8 cellular contexts compared by ENCODE assay signal in the genomic region with DNA sequence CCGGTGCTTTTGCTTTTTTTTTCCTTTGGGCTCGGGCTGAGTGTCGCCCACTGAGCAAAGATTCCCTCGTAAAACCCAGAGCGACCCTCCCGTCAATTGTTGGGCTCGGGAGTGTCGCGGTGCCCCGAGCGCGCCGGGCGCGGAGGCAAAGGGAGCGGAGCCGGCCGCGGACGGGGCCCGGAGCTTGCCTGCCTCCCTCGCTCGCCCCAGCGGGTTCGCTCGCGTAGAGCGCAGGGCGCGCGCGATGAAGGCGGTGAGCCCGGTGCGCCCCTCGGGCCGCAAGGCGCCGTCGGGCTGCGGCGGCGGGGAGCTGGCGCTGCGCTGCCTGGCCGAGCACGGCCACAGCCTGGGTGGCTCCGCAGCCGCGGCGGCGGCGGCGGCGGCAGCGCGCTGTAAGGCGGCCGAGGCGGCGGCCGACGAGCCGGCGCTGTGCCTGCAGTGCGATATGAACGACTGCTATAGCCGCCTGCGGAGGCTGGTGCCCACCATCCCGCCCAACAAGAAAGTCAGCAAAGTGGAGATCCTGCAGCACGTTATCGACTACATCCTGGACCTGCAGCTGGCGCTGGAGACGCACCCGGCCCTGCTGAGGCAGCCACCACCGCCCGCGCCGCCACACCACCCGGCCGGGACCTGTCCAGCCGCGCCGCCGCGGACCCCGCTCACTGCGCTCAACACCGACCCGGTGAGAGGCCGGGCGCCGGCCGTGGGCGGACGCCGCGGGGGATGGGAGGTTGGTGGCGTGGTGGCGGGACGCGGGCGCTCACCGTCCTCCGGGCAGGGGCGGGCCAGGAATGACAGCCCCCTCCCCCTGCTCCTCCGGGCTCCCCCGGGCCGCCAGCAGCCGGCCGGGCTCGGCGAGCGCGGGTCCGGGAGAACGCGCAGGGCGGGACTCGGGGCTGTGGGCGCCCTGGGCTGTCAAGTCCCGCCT. TPM values are rescaled to one million over a fixed set of nuclear protein-coding genes. Genes with fewer than 3 reads are reported as not detected.
A peak's percentile ranks its signal among the peaks of the same experiment; 100 is the strongest.
DNase-seq lines count a peak whose midpoint lies in the region; ATAC-seq, FAIRE-seq and TF ChIP-seq lines count a peak whose summit lies in the region.

No MANE protein-coding gene starts in this region.

- H4K20me1 ChIP-seq in astrocyte (ENCODE audit: insufficient read depth, low read length), result peaks cover 16% of the 10 kb centered on the region

- peak overlapping the region; percentile 70 for H2AFZ ChIP-seq in astrocyte (ENCODE audit: low read depth, low read length)

- H3K27me3 ChIP-seq in astrocyte (ENCODE audit: insufficient read depth, low read length), result no peaks in the 10 kb centered on the region
- no peaks in the 10 kb centered on the region for H3K27me3 ChIP-seq in stomach smooth muscle (ENCODE audit: control insufficient read depth in 1 of 2, insufficient read depth in 2 of 2, low read length in 2 of 2)
- H3K27me3 ChIP-seq in CD8-positive, alpha-beta T cell (ENCODE audit: insufficient read depth, low read length), result peaks cover 15% of the 10 kb centered on the region

- DNase-seq in NCI-H2081 (lab: John Stamatoyannopoulos, UW), result peak; percentile 51 to 61
- DNase-seq in NCI-H2081 treated with DMSO at 0.1 percent for 48 hours (lab: John Stamatoyannopoulos, UW), result no peak
- DNase-seq in astrocyte (ENCODE audit: low read depth), result peak; percentile 37
- no peak for DNase-seq in CD8-positive, alpha-beta T cell
- no peak for DNase-seq in NCI-H1105 treated with DMSO at 0.1 percent for 48 hours (lab: John Stamatoyannopoulos, UW)
- DNase-seq in superior temporal gyrus (ENCODE audit: extremely low spot score), result no peak

- H3K79me2 ChIP-seq in astrocyte (ENCODE audit: insufficient read depth, low read length), result peaks cover 24% of the 10 kb centered on the region

- H3K36me3 ChIP-seq in astrocyte (ENCODE audit: insufficient read depth, low read length) (no peaks in the 10 kb centered on the region), stomach smooth muscle (ENCODE audit: control insufficient read depth in 2 of 2, insufficient read depth in 2 of 2, low read length in 2 of 2) (no peaks in the 10 kb centered on the region)
- no peaks in the 10 kb centered on the region for H3K36me3 ChIP-seq in CD8-positive, alpha-beta T cell (ENCODE audit: insufficient read depth, low read length)

- no peaks in the 10 kb centered on the region for H3K27me3 Mint-ChIP-seq in astrocyte (ENCODE audit: low read depth, unreplicated experiment)
- peaks cover 42% of the 10 kb centered on the region for H3K27me3 Mint-ChIP-seq in CD8-positive, alpha-beta T cell (ENCODE audit: low read depth)

- no peak for FAIRE-seq in astrocyte (lab: Jason Lieb, UNC)

- H3K9me3 Mint-ChIP-seq in astrocyte (ENCODE audit: unreplicated experiment), result no peaks in the 10 kb centered on the region
- no peaks in the 10 kb centered on the region for H3K9me3 Mint-ChIP-seq in CD8-positive, alpha-beta T cell

- intact Hi-C loops in CD8-positive, alpha-beta T cell (cut with DNase I, micrococcal nuclease), result no loop called here

- no peak for TF ChIP-seq CTCF in astrocyte (IDR thresholded peaks at IDR 0.05; ENCODE audit: insufficient read depth, low read depth, low read length)
- no peak for TF ChIP-seq CTCF in CD8-positive, alpha-beta T cell (IDR thresholded peaks at IDR 0.05)

- H3K9ac ChIP-seq in astrocyte (ENCODE audit: low read length) (peak overlapping the region; percentile 93), stomach smooth muscle (ENCODE audit: low read length in 2 of 2) (peak overlapping the region; percentile 85 to 89)

- ATAC-seq in CD8-positive, alpha-beta T cell, result no peak

- peaks cover 4% of the 10 kb centered on the region for H3K36me3 Mint-ChIP-seq in astrocyte (ENCODE audit: low read depth, unreplicated experiment)
- H3K36me3 Mint-ChIP-seq in CD8-positive, alpha-beta T cell, result no peaks in the 10 kb centered on the region

- H3K4me3 ChIP-seq in astrocyte (ENCODE audit: insufficient read depth, low read depth, low read length) (peak overlapping the region; percentile 86), iPS-18c (ENCODE audit: insufficient read depth, low read depth, low read length) (peak overlapping the region; percentile 78), stomach smooth muscle (ENCODE audit: low read length in 2 of 2) (peak overlapping the region; percentile 87 to 88)
- H3K4me3 ChIP-seq in CD8-positive, alpha-beta T cell (ENCODE audit: low read depth, low read length), result no peak overlapping the region

- CTCF ChIA-PET in CD8-positive, alpha-beta T cell (lab: Charles Lee), result no interaction called here

- peak overlapping the region; percentile 41 for H3K27ac Mint-ChIP-seq in astrocyte (ENCODE audit: unreplicated experiment)
- H3K27ac Mint-ChIP-seq in CD8-positive, alpha-beta T cell, result no peak overlapping the region

- H3K4me1 ChIP-seq in astrocyte (ENCODE audit: insufficient read depth, low read length) (peaks cover 2% of the 10 kb centered on the region), stomach smooth muscle (ENCODE audit: control insufficient read depth, insufficient read depth, low read length) (no peaks in the 10 kb centered on the region)
- no peaks in the 10 kb centered on the region for H3K4me1 ChIP-seq in CD8-positive, alpha-beta T cell (ENCODE audit: insufficient read depth, low read length)

- peak overlapping the region; percentile 86 for H3K4me3 Mint-ChIP-seq in astrocyte (ENCODE audit: unreplicated experiment)
- H3K4me3 Mint-ChIP-seq in CD8-positive, alpha-beta T cell, result no peak overlapping the region

- peaks cover 28% of the 10 kb centered on the region for H3K4me1 Mint-ChIP-seq in astrocyte (ENCODE audit: low read depth, unreplicated experiment)
- peaks cover 6% of the 10 kb centered on the region for H3K4me1 Mint-ChIP-seq in CD8-positive, alpha-beta T cell (ENCODE audit: low read depth)

- POLR2A ChIA-PET in CD8-positive, alpha-beta T cell (lab: Charles Lee), result no interaction called here

- H3K9me3 ChIP-seq in astrocyte (ENCODE audit: insufficient read depth, low read depth, low read length) (no peaks in the 10 kb centered on the region), iPS-18c (ENCODE audit: control insufficient read depth, insufficient read depth, low read length) (no peaks in the 10 kb centered on the region), stomach smooth muscle (ENCODE audit: control insufficient read depth in 2 of 2, low read length in 2 of 2) (no peaks in the 10 kb centered on the region)
- no peaks in the 10 kb centered on the region for H3K9me3 ChIP-seq in CD8-positive, alpha-beta T cell (ENCODE audit: low read length)

- H3K27ac ChIP-seq in astrocyte (ENCODE audit: low read depth, low read length) (peak overlapping the region; percentile 69), stomach smooth muscle (ENCODE audit: low read length) (peak overlapping the region; percentile 88)
- no peak overlapping the region for H3K27ac ChIP-seq in CD8-positive, alpha-beta T cell (ENCODE audit: low read depth, low read length)

- peak overlapping the region; percentile 96 for H3K4me2 ChIP-seq in astrocyte (ENCODE audit: low read length)

RNA-seq across cellular contexts. Expression of gene ID4, which starts 0.6 kb away (rescaled TPM):
- 12.0 and 12.8 TPM in 2 replicates for total RNA-seq in astrocyte
- not detected for total RNA-seq in CD8-positive, alpha-beta T cell

Comparison
In these comparisons a context has a peak if more than half of its experiments do, and no peak if none do; other contexts are left out.
1. DNase-seq: peak in NCI-H2081 (2 of 2) and astrocyte (single experiment); none in NCI-H2081 treated with DMSO at 0.1 percent for 48 hours (single experiment), CD8-positive, alpha-beta T cell (0 of 7), NCI-H1105 treated with DMSO at 0.1 percent for 48 hours (single experiment) and superior temporal gyrus (single experiment).
2. RNA of gene ID4, which starts 0.6 kb away (total RNA-seq): 12.0 to 12.8 TPM in astrocyte; not detected in CD8-positive, alpha-beta T cell; every median in the first group is over 10 times any median in the second.